In genomic region chr14:34890937-34891336, GRCh38 we compare ENCODE assay signal across 1 cellular context.
TF ChIP-seq lines count a peak whose summit lies in the region.

No MANE protein-coding gene starts in this region.

TF ChIP-seq in K562, 482 proteins besides CTCF, POLR2A, EP300 and RAD21 (continued from another document):
- TF ChIP-seq ZNF395 (CRISPR knock-in tag; IDR thresholded peaks at IDR 0.05) (no peak), RHOXF2B (CRISPR knock-in tag; conservative IDR thresholded peaks at IDR 0.05) (no peak), NFIX (CRISPR knock-in tag; IDR thresholded peaks at IDR 0.05; ENCODE audit: low read depth) (no peak), PHB (CRISPR knock-in tag; IDR thresholded peaks at IDR 0.05) (no peak), ZNF444 (CRISPR knock-in tag; IDR thresholded peaks at IDR 0.05) (no peak), KAT2B (IDR thresholded peaks at IDR 0.05; ENCODE audit: low read depth, low read length) (no peak)
TF ChIP-seq in K562: peak in this region for 2.
